Comparison of ENCODE assay signal across 7 cellular contexts in the genomic region with DNA sequence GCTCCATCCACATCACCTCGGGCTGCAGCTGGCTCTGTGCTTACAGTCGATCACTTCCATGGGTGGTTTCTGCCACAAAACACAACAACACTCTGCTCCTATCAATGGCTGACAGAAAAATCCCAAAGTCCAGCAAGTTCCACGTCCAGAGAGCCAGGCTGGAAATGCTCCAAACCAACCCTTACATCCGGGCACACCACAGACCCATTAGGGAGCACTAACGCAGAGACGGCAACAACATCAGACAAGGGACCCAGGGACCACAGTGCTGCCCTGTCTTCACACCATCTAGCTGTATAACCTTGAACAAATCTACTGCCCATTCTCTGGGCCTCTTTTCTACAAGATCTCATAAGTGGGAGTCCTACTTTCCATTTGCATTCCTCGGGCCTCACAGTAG. TPM values are rescaled to one million over a fixed set of nuclear protein-coding genes. Genes with fewer than 3 reads are reported as not detected.
DNase-seq lines count a peak whose midpoint lies in the region; ATAC-seq, FAIRE-seq and TF ChIP-seq lines count a peak whose summit lies in the region.
"Not testable (repeated sequence)": the region's sequence is repeated elsewhere in the genome, so short reads cannot be mapped to it uniquely, and the experiment has no call there.

No MANE protein-coding gene starts in this region.

- H3K27ac ChIP-seq in keratinocyte (ENCODE audit: control insufficient read depth, insufficient read depth, low read length); HepG2 (ENCODE audit: extremely low read length, insufficient read depth, low read length); neuronal stem cell (replicated peaks; ENCODE audit: low read length); osteoblast (ENCODE audit: low read depth, low read length): not testable (repeated sequence)

- ATAC-seq in GM18868 (IDR thresholded peaks at IDR 0.05; ENCODE audit: unreplicated experiment) (peak; percentile 20), HepG2 (peak; percentile 57)

- DNase-seq in bronchial epithelial cell (ENCODE audit: low read depth); endothelial cell (ENCODE audit: low spot score); keratinocyte (ENCODE audit: low read depth, low spot score); HepG2 (ENCODE audit: low spot score); neuronal stem cell (ENCODE audit: low spot score); osteoblast (ENCODE audit: insufficient read length, low spot score, missing footprints): not testable (repeated sequence)

- not testable (repeated sequence) for TF ChIP-seq EP300 in HepG2 (IDR thresholded peaks at IDR 0.05; ENCODE audit: low read depth in 2 of 2, low read length in 2 of 2); HepG2 (CRISPR knock-in tag; IDR thresholded peaks at IDR 0.05; ENCODE audit: borderline replicate concordance)

- H3K27ac Mint-ChIP-seq in endothelial cell (ENCODE audit: unreplicated experiment), result peak overlapping the region; percentile 53

- H3K9me3 ChIP-seq in keratinocyte (ENCODE audit: control insufficient read depth, low read depth, low read length); HepG2 (ENCODE audit: low read length); neuronal stem cell (replicated peaks in 1 of 2; ENCODE audit: control insufficient read depth in 2 of 2, insufficient read depth in 1 of 2, low read depth in 1 of 2, low read length in 2 of 2); osteoblast (ENCODE audit: low read depth, low read length): not testable (repeated sequence)

- H3K18ac ChIP-seq in neuronal stem cell (ENCODE audit: low read length), result not testable (repeated sequence)

- in situ Hi-C loops in HepG2 (cut with HindIII; ENCODE audit: extremely low pct_ligation_motif_present, low pct_unique_long_range_greater_than_20kb), result loop anchor here (10.0 kb wide), 2 partner anchors 61 to 371 kb away; partner anchors contain the start of gene SUGT1

- not testable (repeated sequence) for H2AK5ac ChIP-seq in neuronal stem cell (ENCODE audit: low read depth, low read length)

- H4K91ac ChIP-seq in neuronal stem cell (ENCODE audit: low read depth, low read length, poor library complexity), result not testable (repeated sequence)

- not testable (repeated sequence) for H2AFZ ChIP-seq in keratinocyte (ENCODE audit: control insufficient read depth, low read length)
- H2AFZ ChIP-seq in HepG2 (ENCODE audit: low read length) (peak overlapping the region; percentile 62), neuronal stem cell (ENCODE audit: low read length) (peak overlapping the region; percentile 7), osteoblast (ENCODE audit: low read length) (peak overlapping the region; percentile 82)

- H2BK12ac ChIP-seq in neuronal stem cell (ENCODE audit: low read length), result not testable (repeated sequence)

- not testable (repeated sequence) for H3K27me3 ChIP-seq in bronchial epithelial cell (ENCODE audit: control insufficient read depth, insufficient read depth, low read length); keratinocyte (ENCODE audit: control insufficient read depth, extremely low read depth, insufficient read depth, low read length); HepG2 (ENCODE audit: control insufficient read depth in 1 of 2, insufficient read depth in 2 of 2, low read length in 2 of 2); neuronal stem cell (ENCODE audit: control insufficient read depth in 3 of 3, insufficient read depth in 3 of 3, low read depth in 1 of 3, low read length in 3 of 3); osteoblast (ENCODE audit: insufficient read depth, low read length)

- not testable (repeated sequence) for H3K14ac ChIP-seq in neuronal stem cell (ENCODE audit: low read length)

- WGBS in HepG2 (ENCODE audit: low lambda C conversion rate), result 29% methylated on average over 5 of the region's 7 CpGs
- no CpG with 5 or more reads among the region's 7 CpGs for WGBS in neuronal stem cell (ENCODE audit: extremely low coverage in 2 of 2, insufficient read length in 2 of 2, insufficient replicate concordance in 1 of 2), 2 donors

- H3K79me1 ChIP-seq in neuronal stem cell (ENCODE audit: low read depth, low read length), result not testable (repeated sequence)

- not testable (repeated sequence) for H3K9me1 ChIP-seq in keratinocyte (ENCODE audit: control insufficient read depth, extremely low read depth, insufficient read depth, low read length)

- intact Hi-C loops in HepG2 (cut with micrococcal nuclease; ENCODE audit: unreplicated experiment), result not testable (repeated sequence)

- POLR2A ChIA-PET in HepG2 (lab: Yijun Ruan, JAX), result not testable (repeated sequence)

- H3K9me3 Mint-ChIP-seq in endothelial cell (ENCODE audit: unreplicated experiment), result not testable (repeated sequence)

- not testable (repeated sequence) for H3K4me2 ChIP-seq in keratinocyte (ENCODE audit: control insufficient read depth, extremely low read depth, insufficient read depth, low read depth, low read length); neuronal stem cell (ENCODE audit: insufficient read depth, low read length, poor library complexity, severe bottlenecking); osteoblast (ENCODE audit: insufficient read depth, low read length)
- peak overlapping the region; percentile 53; the same call in 1 of the 2 replicates for H3K4me2 ChIP-seq in HepG2 (ENCODE audit: low read depth, low read length)

- TF ChIP-seq CTCF in bronchial epithelial cell (IDR thresholded peaks at IDR 0.05; ENCODE audit: insufficient read depth, low read length, severe bottlenecking); endothelial cell (IDR thresholded peaks at IDR 0.05; ENCODE audit: unreplicated experiment); keratinocyte (optimal IDR thresholded peaks at IDR 0.05 in 1 of 3, IDR thresholded peaks at IDR 0.05 in 1 of 3, conservative IDR thresholded peaks at IDR 0.05 in 1 of 3; ENCODE audit: extremely low read depth in 1 of 3, insufficient read depth in 2 of 3, low read length in 3 of 3); HepG2 (CRISPR knock-in tag; IDR thresholded peaks at IDR 0.05); osteoblast (IDR thresholded peaks at IDR 0.05; ENCODE audit: extremely low read depth, low read depth, low read length): not testable (repeated sequence)

- H3K4me1 Mint-ChIP-seq in endothelial cell (ENCODE audit: unreplicated experiment), result peaks cover 39% of the 10 kb centered on the region

- H3K4ac ChIP-seq in neuronal stem cell (ENCODE audit: low read length), result not testable (repeated sequence)

- H3K79me2 ChIP-seq in keratinocyte (ENCODE audit: control insufficient read depth, insufficient read depth, low read length); HepG2 (ENCODE audit: insufficient read depth, low read length); osteoblast (ENCODE audit: insufficient read depth, low read length): not testable (repeated sequence)

- H2BK120ac ChIP-seq in neuronal stem cell (ENCODE audit: low read depth, low read length), result not testable (repeated sequence)

- peak overlapping the region; percentile 31 for H3K4me3 Mint-ChIP-seq in endothelial cell (ENCODE audit: unreplicated experiment)

- not testable (repeated sequence) for H3K27me3 Mint-ChIP-seq in endothelial cell (ENCODE audit: unreplicated experiment)

- BruUV-seq in HepG2 (replicated peaks; lab: Mats Ljungman, UMichigan), result not testable (repeated sequence)

- H3K4me1 ChIP-seq in keratinocyte (ENCODE audit: control insufficient read depth, extremely low read depth, insufficient read depth, low read length); neuronal stem cell (ENCODE audit: control insufficient read depth in 2 of 2, insufficient read depth in 1 of 2, low read depth in 1 of 2, low read length in 2 of 2); osteoblast (ENCODE audit: insufficient read depth, low read length): not testable (repeated sequence)
- H3K4me1 ChIP-seq in HepG2 (ENCODE audit: insufficient read depth, low read length), result peaks cover 16% of the 10 kb centered on the region

- H4K8ac ChIP-seq in neuronal stem cell (ENCODE audit: low read depth, low read length), result not testable (repeated sequence)

- H3K9ac ChIP-seq in keratinocyte (ENCODE audit: control insufficient read depth, extremely low read depth, insufficient read depth, low read length); HepG2 (ENCODE audit: insufficient read depth, low read depth, low read length); neuronal stem cell (ENCODE audit: low read depth, low read length, poor library complexity): not testable (repeated sequence)

- H2BK5ac ChIP-seq in neuronal stem cell (ENCODE audit: low read length), result not testable (repeated sequence)

- H3K4me3 ChIP-seq in bronchial epithelial cell (ENCODE audit: low read depth, low read length); keratinocyte (ENCODE audit: control insufficient read depth in 2 of 3, extremely low read depth in 1 of 3, insufficient read depth in 2 of 3, low read depth in 1 of 3, low read length in 3 of 3); neuronal stem cell (ENCODE audit: low read length in 2 of 2); osteoblast (ENCODE audit: insufficient read depth, low read length): not testable (repeated sequence)
- H3K4me3 ChIP-seq in HepG2 (replicated peaks in 1 of 3; ENCODE audit: insufficient read depth in 1 of 3, low read depth in 2 of 3, low read length in 3 of 3), result peak overlapping the region in 1 of 3 experiments; percentile 44; a peak in 2 of 6 replicates

- H3K23ac ChIP-seq in neuronal stem cell (ENCODE audit: low read depth, low read length, poor library complexity), result not testable (repeated sequence)

- TF ChIP-seq POLR2A in HepG2 (IDR thresholded peaks at IDR 0.05; ENCODE audit: insufficient read depth in 1 of 2, low read depth in 2 of 2, low read length in 2 of 2), result not testable (repeated sequence)

- not testable (repeated sequence) for TF ChIP-seq RAD21 in HepG2 (CRISPR knock-in tag; IDR thresholded peaks at IDR 0.05)

- peaks cover 40% of the 10 kb centered on the region for H3K36me3 Mint-ChIP-seq in endothelial cell (ENCODE audit: low read depth, unreplicated experiment)

- peak; percentile 52 for FAIRE-seq in bronchial epithelial cell (lab: Jason Lieb, UNC)
- FAIRE-seq in keratinocyte (lab: Jason Lieb, UNC), result peak; percentile 9
- FAIRE-seq in HepG2 (lab: Jason Lieb, UNC), result peak; percentile 51

- CTCF ChIA-PET in HepG2 (lab: Yijun Ruan, JAX; ENCODE audit: low intra/inter-chr PET ratio, low total read pairs), result not testable (repeated sequence)

- H2BK15ac ChIP-seq in neuronal stem cell (ENCODE audit: low read length), result not testable (repeated sequence)

- dilution Hi-C loops in keratinocyte (cut with MboI; ENCODE audit: extremely low pct_ligation_motif_present, low sequenced_read_pairs), result not testable (repeated sequence)

- not testable (repeated sequence) for H4K20me1 ChIP-seq in keratinocyte (ENCODE audit: control insufficient read depth, extremely low read depth, insufficient read depth, low read length); HepG2 (ENCODE audit: insufficient read depth, low read length); osteoblast (ENCODE audit: insufficient read depth, low read length)

- H3K36me3 ChIP-seq in bronchial epithelial cell (ENCODE audit: control insufficient read depth, insufficient read depth, low read length); keratinocyte (ENCODE audit: control insufficient read depth in 2 of 2, extremely low read depth in 1 of 2, insufficient read depth in 2 of 2, low read length in 2 of 2); HepG2 (replicated peaks in 1 of 2; ENCODE audit: control insufficient read depth in 1 of 2, insufficient read depth in 2 of 2, low read length in 2 of 2); neuronal stem cell (replicated peaks in 1 of 2; ENCODE audit: control insufficient read depth in 2 of 2, insufficient read depth in 2 of 2, low read length in 2 of 2); osteoblast (ENCODE audit: insufficient read depth, low read length): not testable (repeated sequence)

RNA-seq across cellular contexts. Expression of gene HNRNPA1L2, which starts 47.9 kb away (rescaled TPM):
- 3.7 and 3.8 TPM in 2 replicates for total RNA-seq in bronchial epithelial cell
- total RNA-seq in endothelial cell (ENCODE audit: unreplicated experiment), result 40.4 TPM
- 3.4 to 8.4 TPM (median 7.2 TPM) in 3 replicates for polyA plus RNA-seq in keratinocyte
- 6.4 TPM for polyA plus RNA-seq in keratinocyte (2011; ENCODE audit: low read depth)
- 5.2 and 6.5 TPM in 2 replicates for polyA plus RNA-seq in keratinocyte (2011; cell fraction: cytosol; rRNA removed)
- polyA plus RNA-seq in keratinocyte (2011; cell fraction: nucleus; rRNA removed), result 6.5 and 12.1 TPM in 2 replicates
- 8.6 and 10.9 TPM in 2 replicates for polyA plus RNA-seq in keratinocyte (2012; ENCODE audit: low replicate concordance)
- 1.8 to 6.1 TPM in 2 of 3 replicates, not detected in the other for polyA minus RNA-seq in keratinocyte
- not detected for polyA minus RNA-seq in keratinocyte (2011; cell fraction: cytosol; rRNA and poly(A)+ RNA removed)
- polyA minus RNA-seq in keratinocyte (2011; cell fraction: nucleus; rRNA and poly(A)+ RNA removed), result 0.74 and 1.5 TPM in 2 replicates
- 7.1 and 7.7 TPM in 2 replicates for total RNA-seq in HepG2 (2016; rRNA removed; fragmentation: Illumina TruSeq; extraction: Trizol)
- 1.3 and 1.4 TPM in 2 replicates for total RNA-seq in HepG2 (2016; cell fraction: cytosol; rRNA removed; fragmentation: Illumina TruSeq; extraction: Trizol; ENCODE audit: low read depth)
- total RNA-seq in HepG2 (2016; cell fraction: insoluble cytoplasmic fraction; rRNA removed; fragmentation: Illumina TruSeq; extraction: Trizol), result 7.2 and 7.8 TPM in 2 replicates
- 4.5 TPM in 2 replicates for total RNA-seq in HepG2 (2016; cell fraction: membrane; rRNA removed; fragmentation: Illumina TruSeq; extraction: Trizol)
- total RNA-seq in HepG2 (2016; cell fraction: nucleus; rRNA removed; fragmentation: Illumina TruSeq; extraction: Trizol), result 6.4 and 6.6 TPM in 2 replicates
- polyA plus RNA-seq in HepG2 (2011; rRNA removed), result 3.1 and 3.6 TPM in 2 replicates
- 2.0 and 3.9 TPM in 2 replicates for polyA plus RNA-seq in HepG2 (2011; cell fraction: cytosol; rRNA removed)
- polyA plus RNA-seq in HepG2 (2011; cell fraction: nucleus; rRNA removed), result 3.2 and 5.4 TPM in 2 replicates
- 10.3 and 11.8 TPM in 2 replicates for polyA plus RNA-seq in HepG2 (2012)
- 1.7 and 2.8 TPM in 2 replicates for polyA plus RNA-seq in HepG2 (2016; cell fraction: cytosol; fragmentation: Illumina TruSeq; extraction: Trizol; ENCODE audit: low read depth)
- 13.5 and 15.9 TPM in 2 replicates for polyA plus RNA-seq in HepG2 (2016; cell fraction: insoluble cytoplasmic fraction; fragmentation: Illumina TruSeq; extraction: Trizol; ENCODE audit: low read depth)
- 5.0 and 6.1 TPM in 2 replicates for polyA plus RNA-seq in HepG2 (2016; cell fraction: membrane; fragmentation: Illumina TruSeq; extraction: Trizol; ENCODE audit: low read depth)
- polyA plus RNA-seq in HepG2 (2016; cell fraction: nucleus; fragmentation: Illumina TruSeq; extraction: Trizol; ENCODE audit: insufficient read depth, low read depth), result 17.9 and 18.5 TPM in 2 replicates
- 0.30 and 1.6 TPM in 2 replicates for polyA minus RNA-seq in HepG2 (2011; rRNA and poly(A)+ RNA removed; ENCODE audit: low replicate concordance)
- 0.69 TPM in 1 of 2 replicates, not detected in the other for polyA minus RNA-seq in HepG2 (2011; cell fraction: cytosol; rRNA and poly(A)+ RNA removed)
- polyA minus RNA-seq in HepG2 (2011; cell fraction: nucleus; rRNA and poly(A)+ RNA removed), result 8.0 and 11.7 TPM in 2 replicates
- 10.8 TPM for polyA plus RNA-seq in neuronal stem cell (2013, experiment 1 of 2)
- polyA plus RNA-seq in neuronal stem cell (2013, experiment 2 of 2), result 11.9 TPM
- 2.9 and 3.6 TPM in 2 replicates for total RNA-seq in osteoblast

RNA-seq across cellular contexts. Expression of gene SUGT1, which starts 58.3 kb away (rescaled TPM):
- total RNA-seq in bronchial epithelial cell (25.7 and 25.8 TPM in 2 replicates), endothelial cell (ENCODE audit: unreplicated experiment) (71.8 TPM), HepG2 (2016; rRNA removed; fragmentation: Illumina TruSeq; extraction: Trizol) (71.2 and 113 TPM in 2 replicates), osteoblast (30.4 and 30.9 TPM in 2 replicates)
- polyA plus RNA-seq in keratinocyte (25.5 to 43.9 TPM (median 31.9 TPM) in 3 replicates), HepG2 (2011; rRNA removed) (17.4 and 23.1 TPM in 2 replicates)
- 32.1 TPM for polyA plus RNA-seq in keratinocyte (2011; ENCODE audit: low read depth)
- 23.6 and 30.6 TPM in 2 replicates for polyA plus RNA-seq in keratinocyte (2011; cell fraction: cytosol; rRNA removed)
- polyA plus RNA-seq in keratinocyte (2011; cell fraction: nucleus; rRNA removed), result 14.5 and 28.1 TPM in 2 replicates
- 30.3 and 47.7 TPM in 2 replicates for polyA plus RNA-seq in keratinocyte (2012; ENCODE audit: low replicate concordance)
- polyA minus RNA-seq in keratinocyte, result 17.9 to 29.8 TPM (median 25.0 TPM) in 3 replicates
- polyA minus RNA-seq in keratinocyte (2011; cell fraction: cytosol; rRNA and poly(A)+ RNA removed), result 24.2 TPM
- 15.2 and 22.6 TPM in 2 replicates for polyA minus RNA-seq in keratinocyte (2011; cell fraction: nucleus; rRNA and poly(A)+ RNA removed)
- total RNA-seq in HepG2 (2016; cell fraction: cytosol; rRNA removed; fragmentation: Illumina TruSeq; extraction: Trizol; ENCODE audit: low read depth), result 29.1 and 29.3 TPM in 2 replicates
- 71.6 and 119 TPM in 2 replicates for total RNA-seq in HepG2 (2016; cell fraction: insoluble cytoplasmic fraction; rRNA removed; fragmentation: Illumina TruSeq; extraction: Trizol)
- total RNA-seq in HepG2 (2016; cell fraction: membrane; rRNA removed; fragmentation: Illumina TruSeq; extraction: Trizol), result 37.8 and 38.6 TPM in 2 replicates
- total RNA-seq in HepG2 (2016; cell fraction: nucleus; rRNA removed; fragmentation: Illumina TruSeq; extraction: Trizol), result 38.3 and 46.1 TPM in 2 replicates
- 14.0 and 15.7 TPM in 2 replicates for polyA plus RNA-seq in HepG2 (2011; cell fraction: cytosol; rRNA removed)
- 8.9 and 11.4 TPM in 2 replicates for polyA plus RNA-seq in HepG2 (2011; cell fraction: nucleus; rRNA removed)
- 38.9 and 47.7 TPM in 2 replicates for polyA plus RNA-seq in HepG2 (2012)
- polyA plus RNA-seq in HepG2 (2016; cell fraction: cytosol; fragmentation: Illumina TruSeq; extraction: Trizol; ENCODE audit: low read depth), result 34.3 and 35.9 TPM in 2 replicates
- polyA plus RNA-seq in HepG2 (2016; cell fraction: insoluble cytoplasmic fraction; fragmentation: Illumina TruSeq; extraction: Trizol; ENCODE audit: low read depth), result 114 and 117 TPM in 2 replicates
- 33.9 and 34.2 TPM in 2 replicates for polyA plus RNA-seq in HepG2 (2016; cell fraction: membrane; fragmentation: Illumina TruSeq; extraction: Trizol; ENCODE audit: low read depth)
- 45.9 and 47.6 TPM in 2 replicates for polyA plus RNA-seq in HepG2 (2016; cell fraction: nucleus; fragmentation: Illumina TruSeq; extraction: Trizol; ENCODE audit: insufficient read depth, low read depth)
- polyA minus RNA-seq in HepG2 (2011; rRNA and poly(A)+ RNA removed; ENCODE audit: low replicate concordance), result 15.3 and 25.1 TPM in 2 replicates
- polyA minus RNA-seq in HepG2 (2011; cell fraction: cytosol; rRNA and poly(A)+ RNA removed), result 11.3 and 12.1 TPM in 2 replicates
- 40.0 and 48.8 TPM in 2 replicates for polyA minus RNA-seq in HepG2 (2011; cell fraction: nucleus; rRNA and poly(A)+ RNA removed)
- 59.2 TPM for polyA plus RNA-seq in neuronal stem cell (2013, experiment 1 of 2)
- 58.6 TPM for polyA plus RNA-seq in neuronal stem cell (2013, experiment 2 of 2)
